In genomic region chr12:76043377-76043776, GRCh38 we compare ENCODE assay signal across 3 cellular contexts.
TF ChIP-seq lines count a peak whose summit lies in the region.

No MANE protein-coding gene starts in this region.

TF ChIP-seq in GM23338, 12 proteins besides CTCF, POLR2A, EP300 and RAD21:
- TF ChIP-seq REST (IDR thresholded peaks at IDR 0.05; ENCODE audit: unreplicated experiment), result no peak
- TF ChIP-seq CREB1 (CRISPR knock-in tag; IDR thresholded peaks at IDR 0.05; ENCODE audit: low read depth), result no peak
- no peak for TF ChIP-seq NANOG (IDR thresholded peaks at IDR 0.05; ENCODE audit: borderline replicate concordance)
- no peak for TF ChIP-seq JUNB (IDR thresholded peaks at IDR 0.05; ENCODE audit: unreplicated experiment)
- no peak for TF ChIP-seq ZNF114 (CRISPR knock-in tag; IDR thresholded peaks at IDR 0.05)
- TF ChIP-seq POLR2AphosphoS5 (IDR thresholded peaks at IDR 0.05; ENCODE audit: low read depth), result no peak
- no peak for TF ChIP-seq STAT1 (IDR thresholded peaks at IDR 0.05; ENCODE audit: unreplicated experiment)
TF ChIP-seq in GM23338: peak in this region for 0.

TF ChIP-seq in WTC11, 78 proteins besides CTCF, POLR2A, EP300 and RAD21:
- TF ChIP-seq FOXP1 (CRISPR knock-in tag; IDR thresholded peaks at IDR 0.05; ENCODE audit: borderline replicate concordance) (no peak), SMAD4 (CRISPR knock-in tag; IDR thresholded peaks at IDR 0.05) (no peak), SP1 (CRISPR knock-in tag; conservative IDR thresholded peaks at IDR 0.05) (no peak), JAZF1 (CRISPR knock-in tag; IDR thresholded peaks at IDR 0.05) (no peak), FOXK1 (CRISPR knock-in tag; IDR thresholded peaks at IDR 0.05) (no peak), ZNF396 (CRISPR knock-in tag; IDR thresholded peaks at IDR 0.05; ENCODE audit: borderline replicate concordance) (no peak), PREB (CRISPR knock-in tag; IDR thresholded peaks at IDR 0.05; ENCODE audit: borderline replicate concordance) (no peak), CBFB (CRISPR knock-in tag; IDR thresholded peaks at IDR 0.05; ENCODE audit: low read depth) (no peak), NFYB (CRISPR knock-in tag; conservative IDR thresholded peaks at IDR 0.05; ENCODE audit: low read depth) (no peak), ZNF263 (CRISPR knock-in tag; IDR thresholded peaks at IDR 0.05; ENCODE audit: low read depth) (no peak), KAT7 (CRISPR knock-in tag; IDR thresholded peaks at IDR 0.05; ENCODE audit: borderline replicate concordance) (no peak), ZNF121 (CRISPR knock-in tag; IDR thresholded peaks at IDR 0.05) (no peak), USF1 (CRISPR knock-in tag; IDR thresholded peaks at IDR 0.05) (no peak), ZNF512 (CRISPR knock-in tag; IDR thresholded peaks at IDR 0.05; ENCODE audit: borderline replicate concordance) (no peak), TP53 (CRISPR knock-in tag; IDR thresholded peaks at IDR 0.05) (no peak)

TF ChIP-seq in H1, 55 proteins besides CTCF, POLR2A, EP300 and RAD21:
- TF ChIP-seq POU5F1 (IDR thresholded peaks at IDR 0.05; ENCODE audit: low read depth, low read length) (no peak), JUND (IDR thresholded peaks at IDR 0.05; ENCODE audit: low read length) (no peak), E2F6 (IDR thresholded peaks at IDR 0.05) (no peak), CBX8 (IDR thresholded peaks at IDR 0.05; ENCODE audit: borderline replicate concordance, low read depth, low read length) (no peak), ZNF274 (IDR thresholded peaks at IDR 0.05; ENCODE audit: borderline replicate concordance, extremely low read depth, low read length) (no peak), ATF3 (IDR thresholded peaks at IDR 0.05; ENCODE audit: insufficient read depth, low read depth, low read length) (no peak), SIX5 (IDR thresholded peaks at IDR 0.05; ENCODE audit: low read depth, low read length) (no peak)
